In genomic region chr2:3662239-3662638, GRCh38 we compare ENCODE assay signal across 1 cellular context.
TF ChIP-seq lines count a peak whose summit lies in the region.

No MANE protein-coding gene starts in this region.

TF ChIP-seq in GM12878, 131 proteins besides CTCF, POLR2A, EP300 and RAD21 (continued from another document):
- TF ChIP-seq SKIL (IDR thresholded peaks at IDR 0.05; ENCODE audit: low read depth, poor library complexity, severe bottlenecking) (no peak), PBX3 (IDR thresholded peaks at IDR 0.05; ENCODE audit: insufficient replicate concordance, low read depth, low read length) (no peak), NFYA (IDR thresholded peaks at IDR 0.05; ENCODE audit: borderline replicate concordance, low read depth, low read length) (no peak), RFX5 (IDR thresholded peaks at IDR 0.05; ENCODE audit: low read depth, low read length) (no peak), NFXL1 (IDR thresholded peaks at IDR 0.05; ENCODE audit: borderline replicate concordance) (no peak), NBN (IDR thresholded peaks at IDR 0.05) (no peak), IRF5 (IDR thresholded peaks at IDR 0.05; ENCODE audit: borderline replicate concordance) (no peak), SMAD1 (IDR thresholded peaks at IDR 0.05; ENCODE audit: low read depth, partially characterized antibody) (no peak), ZSCAN29 (IDR thresholded peaks at IDR 0.05) (no peak)
